In the genomic region with DNA sequence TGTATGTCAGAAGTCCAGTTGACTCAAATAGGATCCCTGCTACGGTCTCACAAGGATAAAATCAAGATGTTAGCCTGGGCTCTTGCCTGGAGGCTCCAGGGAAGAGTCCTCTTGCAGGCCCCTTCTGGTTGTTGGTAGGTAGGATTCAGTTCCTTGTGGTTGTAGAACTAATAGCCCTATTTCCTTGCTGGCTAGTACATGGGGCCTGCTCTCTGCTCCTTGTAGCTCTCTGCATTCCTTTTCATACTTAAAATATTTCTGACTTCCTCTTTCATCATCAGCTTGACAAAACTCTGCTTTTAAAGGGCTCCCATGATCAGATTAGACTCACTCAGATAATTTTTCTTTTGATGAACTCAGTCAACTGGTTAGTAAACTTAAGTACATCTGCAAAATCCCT, we compare ENCODE assay signal across 20 cellular contexts.
DNase-seq lines count a peak whose midpoint lies in the region; ATAC-seq and TF ChIP-seq lines count a peak whose summit lies in the region.
"Had no signal": no experiment of that assay in that cellular context is flagged by ENCODE, and none has a peak within 500 bp of the region (broad histone marks: within the 10 kb centered on the region; RNA-seq: fewer than 3 reads in every experiment).

No MANE protein-coding gene starts in this region.

- intact Hi-C loops in mammary epithelial cell (cut with micrococcal nuclease): no loop called here
- intact Hi-C loops in MCF 10A (cut with micrococcal nuclease): no loop called here

- WGBS in mammary epithelial cell (ENCODE audit: low coverage, missing lambda C conversion rate): 100% methylated on average over 1 of the region's 1 CpG

- CTCF ChIA-PET in mammary epithelial cell (lab: Charles Lee; ENCODE audit: low non-redundant PET): no interaction called here
- CTCF ChIA-PET in MCF 10A (lab: Yijun Ruan, JAX): interaction anchor here (0.6 kb wide), 1 partner anchor 989 kb away, joined by 5 read pairs; no protein-coding TSS in a partner anchor

- H3K4me3 ChIP-seq in mammary epithelial cell (replicated peaks in 1 of 3; ENCODE audit: insufficient read depth in 1 of 3, low read depth in 2 of 3, low read length in 3 of 3): no peak overlapping the region
- H3K4me3 ChIP-seq in choroid plexus epithelial cell (ENCODE audit: low read depth, low read length): no peak overlapping the region
- H3K4me3 ChIP-seq: BLaER1 treated with 17β-estradiol and CSF1 and Interleukin-3, amounts not matched to agents 10 nM and 100 nM had no signal

- peaks cover 12% of the 10 kb centered on the region for H3K4me1 ChIP-seq in mammary epithelial cell (ENCODE audit: insufficient read depth, low read length)
- H3K4me1 ChIP-seq: BLaER1 treated with 17β-estradiol and CSF1 and Interleukin-3, amounts not matched to agents 10 nM and 100 nM had no signal

- H3K79me2 ChIP-seq in mammary epithelial cell (ENCODE audit: insufficient read depth, low read length): no peaks in the 10 kb centered on the region

- H3K9ac ChIP-seq in mammary epithelial cell (ENCODE audit: insufficient read depth, low read length): no peak overlapping the region
- H3K9ac ChIP-seq: BLaER1 treated with 17β-estradiol and CSF1 and Interleukin-3, amounts not matched to agents 10 nM and 100 nM had no signal

- POLR2A ChIA-PET in MCF 10A (lab: Yijun Ruan, JAX): interaction anchor here (0.6 kb wide), 1 partner anchor 51 kb away, joined by 3 read pairs; no protein-coding TSS in a partner anchor

- H3K4me2 ChIP-seq in mammary epithelial cell (ENCODE audit: insufficient read depth, low read depth, low read length): no peak overlapping the region
- H3K4me2 ChIP-seq: BLaER1 treated with 17β-estradiol and CSF1 and Interleukin-3, amounts not matched to agents 10 nM and 100 nM had no signal

- DNase-seq in mammary epithelial cell (peak; percentile 16), MCF 10A (ENCODE audit: unreplicated experiment) (no peak), choroid plexus epithelial cell (ENCODE audit: low read depth) (peak; percentile 0), kidney tubule cell (ENCODE audit: low spot score) (peak; percentile 1), immature natural killer cell (no peak), GM13977 (ENCODE audit: low spot score) (no peak), kidney glomerular epithelial cell (lab: John Stamatoyannopoulos, UW) (no peak)
- DNase-seq: AML-193; CD8-positive, alpha-beta T cell; DMS79 treated with DMSO at 0.1 percent for 48 hours; GF-D8; NCI-H1105; NCI-H1436 treated with DMSO at 0.1 percent for 48 hours; NCI-H187 treated with DMSO at 0.1 percent for 48 hours; NCI-H2171 treated with DMSO at 0.1 percent for 48 hours; NCI-H524; NCI-H774; PC-3 had no signal

- no peaks in the 10 kb centered on the region for H3K27me3 ChIP-seq in mammary epithelial cell (ENCODE audit: insufficient read depth, low read length)
- H3K27me3 ChIP-seq: BLaER1 treated with 17β-estradiol and CSF1 and Interleukin-3, amounts not matched to agents 10 nM and 100 nM had no signal

- BruUV-seq in mammary epithelial cell (replicated peaks; lab: Mats Ljungman, UMichigan) (no TSS peak), MCF 10A (replicated peaks; lab: Mats Ljungman, UMichigan) (no TSS peak)

- no peak for ATAC-seq in GM19035 (IDR thresholded peaks at IDR 0.05; ENCODE audit: unreplicated experiment)
- ATAC-seq: CD8-positive, alpha-beta T cell; PC-3 had no signal

- peaks cover 22% of the 10 kb centered on the region for H3K9me3 Mint-ChIP-seq in MCF 10A (ENCODE audit: unreplicated experiment)
- peaks cover 0 to 4% (median 3%) of the 10 kb centered on the region in 6 donors for H3K9me3 Mint-ChIP-seq in immature natural killer cell

- no peaks in the 10 kb centered on the region for H3K9me3 ChIP-seq in mammary epithelial cell (replicated peaks; ENCODE audit: insufficient read depth, low read length)

- no peak overlapping the region for H3K4me3 Mint-ChIP-seq in MCF 10A (ENCODE audit: unreplicated experiment)
- no peak overlapping the region for H3K4me3 Mint-ChIP-seq in immature natural killer cell
- H3K4me3 Mint-ChIP-seq: CD8-positive, alpha-beta T cell had no signal

- H3K36me3 Mint-ChIP-seq in MCF 10A (ENCODE audit: insufficient read depth, unreplicated experiment): no peaks in the 10 kb centered on the region
- no peaks in the 10 kb centered on the region for H3K36me3 Mint-ChIP-seq in immature natural killer cell
- H3K36me3 Mint-ChIP-seq: CD8-positive, alpha-beta T cell had no signal

- H4K20me1 ChIP-seq in mammary epithelial cell (ENCODE audit: insufficient read depth, low read length): no peaks in the 10 kb centered on the region
- H4K20me1 ChIP-seq: BLaER1 treated with 17β-estradiol and CSF1 and Interleukin-3, amounts not matched to agents 10 nM and 100 nM had no signal

- H3K27ac ChIP-seq in mammary epithelial cell (ENCODE audit: insufficient read depth, low read depth, low read length): no peak overlapping the region
- H3K27ac ChIP-seq: BLaER1 treated with 17β-estradiol and CSF1 and Interleukin-3, amounts not matched to agents 10 nM and 100 nM had no signal

- H3K4me1 Mint-ChIP-seq in MCF 10A (ENCODE audit: insufficient read depth, unreplicated experiment): peaks cover 4% of the 10 kb centered on the region
- H3K4me1 Mint-ChIP-seq in immature natural killer cell: no peaks in the 10 kb centered on the region

- H2AFZ ChIP-seq in mammary epithelial cell (ENCODE audit: low read depth, low read length): peak overlapping the region; percentile 62

- H3K27ac Mint-ChIP-seq in MCF 10A (ENCODE audit: low read depth, unreplicated experiment) (no peak overlapping the region), immature natural killer cell (no peak overlapping the region)
- H3K27ac Mint-ChIP-seq: CD8-positive, alpha-beta T cell had no signal

- dilution Hi-C loops in mammary epithelial cell (cut with HindIII; ENCODE audit: low sequenced_read_pairs): no loop called here

- TF ChIP-seq CTCF in mammary epithelial cell (conservative IDR thresholded peaks at IDR 0.05 in 1 of 2, IDR thresholded peaks at IDR 0.05 in 1 of 2; ENCODE audit: extremely low read depth in 1 of 2, insufficient read depth in 1 of 2, low read depth in 1 of 2, low read length in 2 of 2) (no peak), MCF 10A (IDR thresholded peaks at IDR 0.05; ENCODE audit: unreplicated experiment) (no peak), choroid plexus epithelial cell (conservative IDR thresholded peaks at IDR 0.05; ENCODE audit: low read depth, low read length) (no peak), GM13977 (IDR thresholded peaks at IDR 0.05; ENCODE audit: extremely low read depth, insufficient read depth, missing control alignments) (no peak)

- no peaks in the 10 kb centered on the region for H3K36me3 ChIP-seq in mammary epithelial cell (ENCODE audit: insufficient read depth, low read length)
- H3K36me3 ChIP-seq: BLaER1 treated with 17β-estradiol and CSF1 and Interleukin-3, amounts not matched to agents 10 nM and 100 nM had no signal

- in situ Hi-C loops in mammary epithelial cell (cut with MboI; ENCODE audit: low sequenced_read_pairs in 2 of 2): no loop called here
- in situ Hi-C loops in GM13977 (cut with MboI; ENCODE audit: low pct_unique_long_range_greater_than_20kb, low sequenced_read_pairs, unreplicated experiment): no loop called here

- H3K27me3 Mint-ChIP-seq in MCF 10A (ENCODE audit: insufficient read depth, unreplicated experiment) (no peaks in the 10 kb centered on the region), immature natural killer cell (ENCODE audit: low read depth in 3 of 3) (peaks cover 2 to 6% (median 5%) of the 10 kb centered on the region in 3 donors)

Comparison
In these comparisons a context has a peak if more than half of its experiments do, and no peak if none do; other contexts are left out.
1. DNase-seq: peak in mammary epithelial cell (single experiment), choroid plexus epithelial cell (single experiment) and kidney tubule cell (single experiment); none in MCF 10A (single experiment), immature natural killer cell (0 of 3), GM13977 (single experiment) and kidney glomerular epithelial cell (single experiment).